Comparison of ENCODE assay signal across 14 cellular contexts in genomic region chr2:62578837-62579640, GRCh38.
A peak's percentile ranks its signal among the peaks of the same experiment; 100 is the strongest.
DNase-seq lines count a peak whose midpoint lies in the region; ATAC-seq and TF ChIP-seq lines count a peak whose summit lies in the region.
"Had no signal": no experiment of that assay in that cellular context is flagged by ENCODE, and none has a peak within 500 bp of the region (broad histone marks: within the 10 kb centered on the region; RNA-seq: fewer than 3 reads in every experiment).

No MANE protein-coding gene starts in this region.

- H3K27ac ChIP-seq in esophagus muscularis mucosa (replicated peaks in 1 of 4) (peak overlapping the region; percentile 31 to 75 (median 52)), rectal smooth muscle tissue (ENCODE audit: low read depth, low read length) (peak overlapping the region; percentile 25), upper lobe of right lung (no peak overlapping the region)
- H3K27ac ChIP-seq: dorsolateral prefrontal cortex had no signal

- no peak for TF ChIP-seq EP300 in esophagus muscularis mucosa (IDR thresholded peaks at IDR 0.05)

- TF ChIP-seq CTCF in esophagus muscularis mucosa (IDR thresholded peaks at IDR 0.05) = no peak
- TF ChIP-seq CTCF in upper lobe of right lung (IDR thresholded peaks at IDR 0.05) = no peak

- DNase-seq in DMS53 treated with DMSO at 0.1 percent for 48 hours (lab: John Stamatoyannopoulos, UW; ENCODE audit: unreplicated experiment) (peak; percentile 9), RKO (ENCODE audit: low spot score) (peak; percentile 14), esophagus muscularis mucosa (ENCODE audit: extremely low spot score) (no peak), upper lobe of right lung (no peak), NCI-H1417 (lab: John Stamatoyannopoulos, UW) (no peak)
- DNase-seq: activated CD8-positive, alpha-beta memory T cell treated with anti-CD3 and anti-CD28 coated beads, Interleukin-2, amount 50 U/mL, for 48 hours; dorsolateral prefrontal cortex; left ventricle myocardium superior; NCI-H446 treated with DMSO at 0.1 percent for 48 hours; stimulated activated CD4-positive, alpha-beta T cell treated with anti-CD3 and anti-CD28 coated beads, Interleukin-12 subunit alpha, Interleukin-12 subunit beta, amount 100 ng/mL, for 4 hours; stimulated activated naive CD8-positive, alpha-beta T cell treated with anti-CD3 and anti-CD28 coated beads, Interleukin-15, Interleukin-2, amounts not matched to agents 100 U/mL and 50 U/mL, for 24 hours had no signal

- H3K27me3 ChIP-seq in esophagus muscularis mucosa (no peaks in the 10 kb centered on the region), rectal smooth muscle tissue (ENCODE audit: control insufficient read depth, insufficient read depth, low read length) (no peaks in the 10 kb centered on the region), upper lobe of right lung (no peaks in the 10 kb centered on the region)

- H3K4me1 ChIP-seq in esophagus muscularis mucosa (peaks cover 0 to 51% (median 42%) of the 10 kb centered on the region in 4 donors), rectal smooth muscle tissue (ENCODE audit: control insufficient read depth, insufficient read depth, low read length) (peaks cover 8% of the 10 kb centered on the region), upper lobe of right lung (no peaks in the 10 kb centered on the region)

- intact Hi-C loops in esophagus muscularis mucosa (cut with DNase I) = loop anchor here (5.0 kb wide), 1 partner anchor 128 kb away; the partner anchor contains the start of gene EHBP1
- intact Hi-C loops in upper lobe of right lung (cut with DNase I) = no loop called here

- no peak for TF ChIP-seq POLR2A in esophagus muscularis mucosa (IDR thresholded peaks at IDR 0.05; ENCODE audit: low read depth)

- H3K9me3 ChIP-seq in esophagus muscularis mucosa (no peaks in the 10 kb centered on the region), upper lobe of right lung (no peaks in the 10 kb centered on the region)

- no peaks in the 10 kb centered on the region for H3K36me3 ChIP-seq in esophagus muscularis mucosa
- no peaks in the 10 kb centered on the region for H3K36me3 ChIP-seq in rectal smooth muscle tissue (ENCODE audit: control insufficient read depth, insufficient read depth, low read length)
- no peaks in the 10 kb centered on the region for H3K36me3 ChIP-seq in upper lobe of right lung

- 76% methylated on average over 7 of the region's 7 CpGs for WGBS in esophagus muscularis mucosa

- H3K4me3 ChIP-seq in esophagus muscularis mucosa = no peak overlapping the region
- H3K4me3 ChIP-seq in rectal smooth muscle tissue (ENCODE audit: low read length) = no peak overlapping the region
- no peak overlapping the region for H3K4me3 ChIP-seq in upper lobe of right lung
- H3K4me3 ChIP-seq: dorsolateral prefrontal cortex had no signal

- H3K9ac ChIP-seq in rectal smooth muscle tissue (ENCODE audit: low read length) = no peak overlapping the region

- no peak for ATAC-seq in GM21447 (IDR thresholded peaks at IDR 0.05; ENCODE audit: unreplicated experiment)
- no peak for ATAC-seq in upper lobe of right lung
- ATAC-seq in HG03139 (IDR thresholded peaks at IDR 0.05; ENCODE audit: unreplicated experiment) = no peak
- ATAC-seq: left ventricle myocardium superior; stimulated activated naive CD8-positive, alpha-beta T cell treated with anti-CD3 and anti-CD28 coated beads, Interleukin-15, Interleukin-2, amounts not matched to agents 100 U/mL and 50 U/mL, for 24 hours had no signal

Comparison
In these comparisons a context has a peak if more than half of its experiments do, and no peak if none do; other contexts are left out.
1. DNase-seq: peak in DMS53 treated with DMSO at 0.1 percent for 48 hours (single experiment) and RKO (single experiment); none in esophagus muscularis mucosa (single experiment), upper lobe of right lung (single experiment) and NCI-H1417 (0 of 3).